Comparison of ENCODE assay signal across 10 cellular contexts in the genomic region with DNA sequence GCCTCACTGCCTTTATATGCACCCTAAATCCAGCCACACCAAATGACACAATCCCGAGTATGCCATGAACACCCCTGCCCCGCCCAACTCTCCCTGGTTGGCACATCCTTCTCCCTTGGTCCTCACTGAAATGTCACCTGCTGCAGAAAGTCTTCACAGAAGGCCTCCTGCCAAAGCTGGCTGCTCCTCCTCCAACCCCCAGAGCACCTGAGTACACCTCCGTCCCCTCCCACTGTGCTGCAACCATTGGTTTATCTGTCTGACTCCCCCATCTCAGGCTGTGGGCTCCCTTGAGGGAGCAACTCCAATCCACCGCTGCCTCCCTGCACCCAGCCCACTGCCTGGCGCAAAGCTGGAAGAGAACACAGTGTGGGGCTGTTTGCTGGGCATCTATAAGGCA. TPM values are rescaled to one million over a fixed set of nuclear protein-coding genes. Genes with fewer than 3 reads are reported as not detected.
A peak's percentile ranks its signal among the peaks of the same experiment; 100 is the strongest.
DNase-seq lines count a peak whose midpoint lies in the region; ATAC-seq and TF ChIP-seq lines count a peak whose summit lies in the region.
"Had no signal": no experiment of that assay in that cellular context is flagged by ENCODE, and none has a peak within 500 bp of the region (broad histone marks: within the 10 kb centered on the region; RNA-seq: fewer than 3 reads in every experiment).

No MANE protein-coding gene starts in this region.

- POLR2A ChIA-PET in OCI-LY7 (lab: Charles Lee) = interaction anchor here (0.6 to 1.5 kb wide), 4 partner anchors 11 to 578 kb away, joined by 3 to 7 read pairs (median 6); no protein-coding TSS in a partner anchor

- 78% methylated on average over 5 of the region's 5 CpGs for WGBS in right cardiac atrium

- peak overlapping the region; percentile 26 for H3K4me2 ChIP-seq in OCI-LY7 (ENCODE audit: low read length)

- H3K27ac ChIP-seq in right cardiac atrium (ENCODE audit: low read length) (no peak overlapping the region), right atrium auricular region (no peak overlapping the region), OCI-LY7 (ENCODE audit: low read depth, low read length, poor library complexity, severe bottlenecking) (peak overlapping the region; percentile 48), dorsolateral prefrontal cortex (peak overlapping the region in 38 of 59 donors; percentile 3 to 69 (median 44)), vagina (peak overlapping the region; percentile 17)
- H3K27ac ChIP-seq: ovary had no signal

- ATAC-seq in right cardiac atrium (no peak), HG03095 (IDR thresholded peaks at IDR 0.05; ENCODE audit: unreplicated experiment) (no peak)

- no peak overlapping the region for H2AFZ ChIP-seq in OCI-LY7 (ENCODE audit: low read length)

- 0 out of 2 replicates have a peak, but pooled peaks cover 4% of the 10 kb centered on the region for H4K20me1 ChIP-seq in OCI-LY7 (ENCODE audit: insufficient read depth, low read length)

- CTCF ChIA-PET in OCI-LY7 (lab: Charles Lee; ENCODE audit: unreplicated experiment) = interaction anchor here (0.5 to 1.8 kb wide), 3 partner anchors 25 to 212 kb away, joined by 5 to 7 read pairs (median 6); no protein-coding TSS in a partner anchor

- TF ChIP-seq POLR2A in vagina (IDR thresholded peaks at IDR 0.05) = no peak

- H3K9me3 ChIP-seq in right cardiac atrium (ENCODE audit: control insufficient read depth, low read length) (no peaks in the 10 kb centered on the region), right atrium auricular region (no peaks in the 10 kb centered on the region), OCI-LY7 (ENCODE audit: low read length) (no peaks in the 10 kb centered on the region), vagina (no peaks in the 10 kb centered on the region)
- H3K9me3 ChIP-seq: heart right ventricle, ovary had no signal

- no peaks in the 10 kb centered on the region for H3K27me3 ChIP-seq in right cardiac atrium (ENCODE audit: control insufficient read depth, insufficient read depth)
- no peaks in the 10 kb centered on the region for H3K27me3 ChIP-seq in right atrium auricular region
- H3K27me3 ChIP-seq in dorsolateral prefrontal cortex = no peaks in the 10 kb centered on the region
- H3K27me3 ChIP-seq in vagina = no peaks in the 10 kb centered on the region
- H3K27me3 ChIP-seq: heart right ventricle, ovary had no signal

- H3K4me3 ChIP-seq in right cardiac atrium (ENCODE audit: low read length) = no peak overlapping the region
- no peak overlapping the region for H3K4me3 ChIP-seq in right atrium auricular region
- H3K4me3 ChIP-seq in OCI-LY7 (ENCODE audit: low read depth, low read length, poor library complexity, severe bottlenecking) = no peak overlapping the region
- no peak overlapping the region for H3K4me3 ChIP-seq in dorsolateral prefrontal cortex
- no peak overlapping the region for H3K4me3 ChIP-seq in vagina
- H3K4me3 ChIP-seq: heart right ventricle, ovary had no signal

- peaks cover 46% of the 10 kb centered on the region; the same call in 1 of the 2 replicates for H3K79me2 ChIP-seq in OCI-LY7 (ENCODE audit: insufficient read depth, low read depth, low read length)

- intact Hi-C loops in right cardiac atrium (cut with DNase I) = no loop called here
- intact Hi-C loops in OCI-LY7 (cut with micrococcal nuclease; ENCODE audit: unreplicated experiment) = loop anchor here (1.0 kb wide), 4 partner anchors 20 to 220 kb away; partner anchors contain the start of gene TRAPPC3
- intact Hi-C loops in dorsolateral prefrontal cortex (cut with DNase I) = loop anchor here (2.0 to 5.0 kb wide), 5 partner anchors 27 to 277 kb away; partner anchors contain the start of genes SH3D21 (in 1 of the 2) and TRAPPC3 (in 1 of the 2)
- intact Hi-C loops in vagina (cut with DNase I) = no loop called here

- peak in 2 of 3 donors; percentile 39 to 49 for DNase-seq in right cardiac atrium
- DNase-seq in right atrium auricular region (ENCODE audit: low spot score) = no peak
- DNase-seq in OCI-LY7 (ENCODE audit: low spot score) = no peak
- no peak for DNase-seq in dorsolateral prefrontal cortex
- no peak for DNase-seq in vagina (ENCODE audit: extremely low spot score in 2 of 2)
- no peak for DNase-seq in AML-193 (lab: John Stamatoyannopoulos, UW)
- DNase-seq in stimulated activated CD4-positive, alpha-beta T cell treated with anti-CD3 and anti-CD28 coated beads, Interleukin-2, amount 100 ng/mL, for 48 hours = no peak

- H3K36me3 ChIP-seq in right atrium auricular region = peaks cover 4% of the 10 kb centered on the region
- peaks cover 45% of the 10 kb centered on the region for H3K36me3 ChIP-seq in OCI-LY7 (ENCODE audit: insufficient read depth, low read length)
- no peaks in the 10 kb centered on the region for H3K36me3 ChIP-seq in vagina
- H3K36me3 ChIP-seq: ovary had no signal

- H3K9me2 ChIP-seq in OCI-LY7 (ENCODE audit: insufficient read depth, low read length) = no peaks in the 10 kb centered on the region

- BruUV-seq in OCI-LY7 (replicated peaks; lab: Mats Ljungman, UMichigan) = no TSS peak

- TF ChIP-seq CTCF in right atrium auricular region (IDR thresholded peaks at IDR 0.05) (no peak), OCI-LY7 (conservative IDR thresholded peaks at IDR 0.05; ENCODE audit: low read length) (no peak), dorsolateral prefrontal cortex (IDR thresholded peaks at IDR 0.05 in 54 of 56, conservative IDR thresholded peaks at IDR 0.05 in 2 of 56; ENCODE audit: low read depth in 1 of 56, partially characterized antibody in 56 of 56) (no peak), vagina (IDR thresholded peaks at IDR 0.05) (no peak)

- H3K4me1 ChIP-seq in right cardiac atrium (ENCODE audit: control insufficient read depth, insufficient read depth, low read length) (peaks cover 22% of the 10 kb centered on the region), right atrium auricular region (peaks cover 0 to 67% of the 10 kb centered on the region in 2 donors), OCI-LY7 (ENCODE audit: insufficient read depth, low read length, poor library complexity, severe bottlenecking) (peaks cover 78% of the 10 kb centered on the region), vagina (peaks cover 82% of the 10 kb centered on the region)

RNA-seq across cellular contexts. Expression of gene STK40, which starts 16.3 kb away (rescaled TPM):
- total RNA-seq in right cardiac atrium = 10 to 100 TPM; 66.7 to 85.0 (median 73.7) TPM
- polyA plus RNA-seq in right cardiac atrium = 54.8 TPM
- 10 to 100 TPM; 50.5 to 74.7 TPM for total RNA-seq in right atrium auricular region
- total RNA-seq in OCI-LY7 (2014; rRNA removed; shearing (Covaris generic)) = 41.9 and 43.8 TPM in 2 replicates
- 81.9 and 83.9 TPM in 2 replicates for total RNA-seq in OCI-LY7 (2022)
- total RNA-seq in dorsolateral prefrontal cortex = 10 to 100 TPM; 17.4 to 52.5 (median 29.0) TPM
- total RNA-seq in vagina = 35.4 TPM

RNA-seq across cellular contexts. Expression of gene LSM10, which starts 28.2 kb away (rescaled TPM):
- 10 to 100 TPM; 70.9 to 76.4 (median 73.5) TPM for total RNA-seq in right cardiac atrium
- 121 TPM for polyA plus RNA-seq in right cardiac atrium
- 10 to 100 TPM; 55.3 to 59.9 TPM for total RNA-seq in right atrium auricular region
- 42.3 and 43.2 TPM in 2 replicates for total RNA-seq in OCI-LY7 (2014; rRNA removed; shearing (Covaris generic))
- total RNA-seq in OCI-LY7 (2022) = 132 and 133 TPM in 2 replicates
- total RNA-seq in dorsolateral prefrontal cortex = 10 to 100 TPM; 20.2 to 48.4 (median 34.9) TPM
- total RNA-seq in vagina = 45.2 TPM

RNA-seq across cellular contexts. Expression of gene EVA1B, which starts 46.0 kb away (rescaled TPM):
- total RNA-seq in right cardiac atrium (10 to 100 TPM; 11.5 to 14.0 (median 13.1) TPM), right atrium auricular region (10 to 100 TPM; 24.6 to 45.8 TPM), OCI-LY7 (2022) (0.84 and 0.96 TPM in 2 replicates), dorsolateral prefrontal cortex (10 to 100 TPM in 5 of 120 experiments, 1 to 10 TPM in 115; 1.4 to 21.5 (median 4.7) TPM), vagina (101 TPM)
- polyA plus RNA-seq in right cardiac atrium = 17.4 TPM
- total RNA-seq in OCI-LY7 (2014; rRNA removed; shearing (Covaris generic)) = 0.57 and 2.0 TPM in 2 replicates

Comparison
In these comparisons a context has a peak if more than half of its experiments do, and no peak if none do; other contexts are left out.
1. DNase-seq: peak in right cardiac atrium (2 of 3); none in right atrium auricular region (single experiment), OCI-LY7 (single experiment), dorsolateral prefrontal cortex (0 of 10), vagina (0 of 2), AML-193 (0 of 2) and stimulated activated CD4-positive, alpha-beta T cell treated with anti-CD3 and anti-CD28 coated beads, Interleukin-2, amount 100 ng/mL, for 48 hours (0 of 2).
2. H3K27ac ChIP-seq: peak in OCI-LY7 (single experiment), dorsolateral prefrontal cortex (38 of 59) and vagina (single experiment); none in right cardiac atrium (single experiment) and right atrium auricular region (0 of 2).
3. intact Hi-C loops: an anchor here in OCI-LY7 (1.0 kb wide) and dorsolateral prefrontal cortex (2.0 to 5.0 kb wide); none called in right cardiac atrium and vagina.